1 cellular context compared by ENCODE assay signal in genomic region chr1:89149229-89149628, GRCh38.
TF ChIP-seq lines count a peak whose summit lies in the region.

No MANE protein-coding gene starts in this region.

TF ChIP-seq in K562, 482 proteins besides CTCF, POLR2A, EP300 and RAD21 (continued from another document):
- no peak for TF ChIP-seq AFF4 (CRISPR knock-in tag; IDR thresholded peaks at IDR 0.05)
- no peak for TF ChIP-seq FOSL1 (tag; conservative IDR thresholded peaks at IDR 0.05)
- TF ChIP-seq EP400 (IDR thresholded peaks at IDR 0.05) = no peak
- no peak for TF ChIP-seq EGR1 (conservative IDR thresholded peaks at IDR 0.05)
- TF ChIP-seq ZNF785 (CRISPR knock-in tag; IDR thresholded peaks at IDR 0.05) = no peak
- no peak for TF ChIP-seq ZBTB40 (IDR thresholded peaks at IDR 0.05)
- no peak for TF ChIP-seq ZBTB40 (CRISPR knock-in tag; IDR thresholded peaks at IDR 0.05)
- TF ChIP-seq MYBL2 (IDR thresholded peaks at IDR 0.05; ENCODE audit: low read depth) = no peak
- TF ChIP-seq MYBL2 (CRISPR knock-in tag; IDR thresholded peaks at IDR 0.05; ENCODE audit: borderline replicate concordance) = no peak
- TF ChIP-seq HNRNPK (IDR thresholded peaks at IDR 0.05; ENCODE audit: low read depth, low read length, poor library complexity, severe bottlenecking) = no peak
- no peak for TF ChIP-seq PHB2 (IDR thresholded peaks at IDR 0.05; ENCODE audit: low read depth)
- TF ChIP-seq ATF4 (CRISPR knock-in tag; IDR thresholded peaks at IDR 0.05) = no peak
